ENCODE assay signal across 1 cellular context in genomic region chr5:96904054-96904931, GRCh38.
TF ChIP-seq lines count a peak whose summit lies in the region.

No MANE protein-coding gene starts in this region.

TF ChIP-seq in K562, 482 proteins besides CTCF, POLR2A, EP300 and RAD21:
- TF ChIP-seq MAFG (tag; conservative IDR thresholded peaks at IDR 0.05) (peak; percentile 63; the same call in 1 of the 2 replicates), SPI1 (IDR thresholded peaks at IDR 0.05; ENCODE audit: borderline replicate concordance, low read depth, low read length) (peak; percentile 98), ZNF316 (IDR thresholded peaks at IDR 0.05) (peak; percentile 88), ZFP1 (CRISPR knock-in tag; IDR thresholded peaks at IDR 0.05) (no peak), C11orf30 (IDR thresholded peaks at IDR 0.05; ENCODE audit: low read depth) (peak; percentile 84), MAFK (IDR thresholded peaks at IDR 0.05; ENCODE audit: low read length) (peak; percentile 9; the same call in 1 of the 2 replicates), NR1H2 (CRISPR knock-in tag; IDR thresholded peaks at IDR 0.05) (no peak), MCM5 (IDR thresholded peaks at IDR 0.05; ENCODE audit: low read depth) (no peak), GTF2B (IDR thresholded peaks at IDR 0.05; ENCODE audit: extremely low read depth, insufficient read length) (no peak), FIP1L1 (IDR thresholded peaks at IDR 0.05; ENCODE audit: low read depth, low read length, poor library complexity, severe bottlenecking) (no peak), EZH2 (IDR thresholded peaks at IDR 0.05; ENCODE audit: borderline replicate concordance, low read depth, low read length) (no peak), ZNF146 (CRISPR knock-in tag; IDR thresholded peaks at IDR 0.05; ENCODE audit: unreplicated experiment) (no peak), ZNF175 (CRISPR knock-in tag; IDR thresholded peaks at IDR 0.05; ENCODE audit: low read depth) (no peak)
TF ChIP-seq in K562: peak in this region for 5.
